Comparison of ENCODE assay signal across 8 cellular contexts in genomic region chr10:96287392-96288105, GRCh38.
DNase-seq lines count a peak whose midpoint lies in the region; ATAC-seq and TF ChIP-seq lines count a peak whose summit lies in the region.

No MANE protein-coding gene starts in this region.

- H3K4me3 ChIP-seq in LNCaP clone FGC (ENCODE audit: low read depth, low read length), result no peak overlapping the region
- peak overlapping the region; percentile 16 to 57 for H3K4me3 ChIP-seq in duodenal mucosa (ENCODE audit: low read depth in 1 of 2, low read length in 2 of 2)

- peaks cover 18 to 28% of the 10 kb centered on the region in 2 donors for H3K4me1 ChIP-seq in duodenal mucosa (ENCODE audit: control insufficient read depth in 1 of 2, insufficient read depth in 2 of 2, low read length in 2 of 2)

- DNase-seq in LNCaP clone FGC (ENCODE audit: low read depth) (peak; percentile 64), medulla oblongata (ENCODE audit: extremely low spot score) (no peak)
- no peak for DNase-seq in effector CD4-positive, alpha-beta T cell

- H3K4me1 Mint-ChIP-seq in stimulated activated naive CD8-positive, alpha-beta T cell treated with anti-CD3 and anti-CD28 coated beads, Interleukin-15, Interleukin-2, amounts not matched to agents 100 ng/mL and 50 ng/mL, for 24 hours (ENCODE audit: low read depth), result peaks cover 28% of the 10 kb centered on the region

- H3K27ac ChIP-seq in duodenal mucosa (ENCODE audit: low read depth, low read length), result peak overlapping the region; percentile 71

- peak overlapping the region; percentile 43 for H3K27ac Mint-ChIP-seq in stimulated activated naive CD8-positive, alpha-beta T cell treated with anti-CD3 and anti-CD28 coated beads, Interleukin-15, Interleukin-2, amounts not matched to agents 100 ng/mL and 50 ng/mL, for 24 hours

- H3K9me3 Mint-ChIP-seq in stimulated activated naive CD8-positive, alpha-beta T cell treated with anti-CD3 and anti-CD28 coated beads, Interleukin-15, Interleukin-2, amounts not matched to agents 100 ng/mL and 50 ng/mL, for 24 hours, result no peaks in the 10 kb centered on the region

- ATAC-seq in GM18505 (IDR thresholded peaks at IDR 0.05; ENCODE audit: unreplicated experiment) (peak; percentile 56), GM21825 (IDR thresholded peaks at IDR 0.05; ENCODE audit: unreplicated experiment) (peak; percentile 51)
- no peak for ATAC-seq in activated CD4-positive, CD25-positive, alpha-beta regulatory T cell treated with anti-CD3 and anti-CD28 coated beads, Interleukin-2, amount 50 U/mL, for 24 hours

- H3K36me3 ChIP-seq in duodenal mucosa (ENCODE audit: control insufficient read depth in 1 of 2, insufficient read depth in 2 of 2, low read length in 2 of 2), result no peaks in the 10 kb centered on the region

- no peak for TF ChIP-seq CTCF in LNCaP clone FGC (IDR thresholded peaks at IDR 0.05; ENCODE audit: control insufficient read depth, extremely low read depth, insufficient read depth)

- no peaks in the 10 kb centered on the region for H3K27me3 ChIP-seq in duodenal mucosa (ENCODE audit: control insufficient read depth in 1 of 2, insufficient read depth in 2 of 2, low read length in 2 of 2)

- no peaks in the 10 kb centered on the region for H3K27me3 Mint-ChIP-seq in stimulated activated naive CD8-positive, alpha-beta T cell treated with anti-CD3 and anti-CD28 coated beads, Interleukin-15, Interleukin-2, amounts not matched to agents 100 ng/mL and 50 ng/mL, for 24 hours

- H3K36me3 Mint-ChIP-seq in stimulated activated naive CD8-positive, alpha-beta T cell treated with anti-CD3 and anti-CD28 coated beads, Interleukin-15, Interleukin-2, amounts not matched to agents 100 ng/mL and 50 ng/mL, for 24 hours (ENCODE audit: low read depth), result no peaks in the 10 kb centered on the region

- H3K4me3 Mint-ChIP-seq in stimulated activated naive CD8-positive, alpha-beta T cell treated with anti-CD3 and anti-CD28 coated beads, Interleukin-15, Interleukin-2, amounts not matched to agents 100 ng/mL and 50 ng/mL, for 24 hours, result peak overlapping the region; percentile 40

- no peak for TF ChIP-seq POLR2A in GM18505 (IDR thresholded peaks at IDR 0.05; ENCODE audit: borderline replicate concordance, extremely low read depth, insufficient read depth, insufficient read length)

- no peaks in the 10 kb centered on the region for H3K9me3 ChIP-seq in duodenal mucosa (ENCODE audit: control insufficient read depth in 1 of 2, low read length in 2 of 2)

- peak overlapping the region in 1 of 2 donors; percentile 18 for H3K9ac ChIP-seq in duodenal mucosa (ENCODE audit: low read depth in 1 of 2, low read length in 2 of 2)

Comparison
In these comparisons a context has a peak if more than half of its experiments do, and no peak if none do; other contexts are left out.
1. ATAC-seq: peak in GM18505 (single experiment) and GM21825 (single experiment); none in activated CD4-positive, CD25-positive, alpha-beta regulatory T cell treated with anti-CD3 and anti-CD28 coated beads, Interleukin-2, amount 50 U/mL, for 24 hours (0 of 2).